16 cellular contexts compared by ENCODE assay signal in the genomic region with DNA sequence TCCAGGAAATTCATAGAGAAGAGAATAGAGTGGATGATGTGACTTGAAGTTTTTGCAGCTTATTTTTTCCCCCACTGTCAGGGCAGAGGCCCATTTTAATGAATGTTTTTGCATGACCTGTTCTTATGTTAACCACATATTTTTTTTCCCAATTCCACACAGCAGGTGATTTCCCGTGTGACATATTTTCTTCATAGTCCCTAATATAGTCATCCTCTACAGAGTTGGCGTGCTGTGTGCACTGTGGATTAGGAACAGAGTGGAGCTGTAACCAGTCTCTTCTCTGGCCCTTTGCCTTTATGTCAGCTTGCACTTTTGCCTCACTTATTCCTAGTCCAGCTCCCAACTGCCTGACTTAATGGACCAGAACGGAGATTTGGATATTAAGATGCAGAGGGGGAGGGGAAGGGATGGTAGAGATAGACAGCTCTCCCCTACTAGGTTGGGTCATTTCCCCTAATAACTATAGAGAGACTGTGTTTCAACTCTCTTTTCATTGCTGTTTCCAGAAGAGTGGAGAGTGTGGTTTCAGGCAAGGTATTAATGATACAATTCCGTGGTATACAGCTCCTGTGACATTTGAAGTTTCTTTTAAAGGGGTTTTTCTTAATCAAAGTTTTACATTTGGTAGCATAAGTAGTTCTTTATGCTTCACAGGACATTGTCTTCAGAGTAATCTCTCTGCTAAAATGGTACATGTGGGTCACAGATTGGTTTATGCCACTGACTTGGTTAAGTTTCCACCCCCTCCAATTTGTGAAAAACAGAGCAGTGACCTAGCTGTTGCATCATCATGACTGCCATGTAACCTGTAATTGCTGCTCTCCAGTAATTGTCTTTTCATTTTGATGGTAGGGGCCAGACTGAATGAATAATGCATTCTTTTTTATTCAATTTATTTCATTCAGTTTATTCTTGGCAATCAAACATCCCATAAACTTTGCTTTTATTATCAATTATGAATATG.
DNase-seq lines count a peak whose midpoint lies in the region; ATAC-seq and TF ChIP-seq lines count a peak whose summit lies in the region.
"Had no signal": no experiment of that assay in that cellular context is flagged by ENCODE, and none has a peak within 500 bp of the region (broad histone marks: within the 10 kb centered on the region; RNA-seq: fewer than 3 reads in every experiment).

No MANE protein-coding gene starts in this region.

- H3K36me3 Mint-ChIP-seq in activated T-cell treated with anti-CD3 and anti-CD28 coated beads, Interleukin-2, amount 50 U/mL, for 4 hours (ENCODE audit: insufficient read depth) = peaks cover 43% of the 10 kb centered on the region
- peaks cover 13% of the 10 kb centered on the region for H3K36me3 Mint-ChIP-seq in chondrocyte (ENCODE audit: low read depth)

- no peaks in the 10 kb centered on the region for H3K27me3 Mint-ChIP-seq in activated T-cell treated with anti-CD3 and anti-CD28 coated beads, Interleukin-2, amount 50 U/mL, for 4 hours (ENCODE audit: low read depth)
- H3K27me3 Mint-ChIP-seq in chondrocyte (ENCODE audit: low read depth) = no peaks in the 10 kb centered on the region
- H3K27me3 Mint-ChIP-seq: IgD-negative memory B cell had no signal

- 0 out of 2 replicates have a peak overlapping the region, but pooled peaks have one; percentile 0 for H3K4me2 ChIP-seq in OCI-LY3 (ENCODE audit: low read length)
- H3K4me2 ChIP-seq: smooth muscle cell had no signal

- H3K27ac ChIP-seq in OCI-LY3 (ENCODE audit: low read length) = no peak overlapping the region
- H3K27ac ChIP-seq: adrenal gland had no signal

- no peak overlapping the region for H3K9ac ChIP-seq in OCI-LY3 (ENCODE audit: low read length)

- peaks cover 32% of the 10 kb centered on the region for H3K79me2 ChIP-seq in OCI-LY3 (ENCODE audit: low read length)

- no peaks in the 10 kb centered on the region for H3K27me3 ChIP-seq in OCI-LY3 (ENCODE audit: low read depth, low read length)
- H3K27me3 ChIP-seq: adrenal gland had no signal

- H2AFZ ChIP-seq in OCI-LY3 (ENCODE audit: low read depth, low read length) = no peak overlapping the region

- H3K4me1 ChIP-seq in OCI-LY3 (ENCODE audit: low read length) = peaks cover 18% of the 10 kb centered on the region

- DNase-seq in activated T-cell treated with anti-CD3 and anti-CD28 coated beads, Interleukin-2, amount 50 U/mL, for 4 hours = no peak
- DNase-seq in activated T-cell treated with anti-CD3 and anti-CD28 coated beads, Interleukin-2, amount 50 U/mL, for 1 hour = no peak
- DNase-seq in chondrocyte (ENCODE audit: low spot score) (no peak), smooth muscle cell of the brain vasculature (ENCODE audit: low read depth, low spot score) (peak; percentile 80), UCSD-AML1 (lab: John Stamatoyannopoulos, UW; ENCODE audit: unreplicated experiment) (no peak), DMS153 (lab: John Stamatoyannopoulos, UW) (no peak)
- DNase-seq: activated CD4-positive, alpha-beta T cell treated with anti-CD3 and anti-CD28 coated beads, Interleukin-2, amount 50 U/mL, for 48 hours; adrenal gland; Calu3; NCI-H524 had no signal

- peak overlapping the region; percentile 91 for H3K27ac Mint-ChIP-seq in chondrocyte (ENCODE audit: unreplicated experiment)

- TF ChIP-seq CTCF in OCI-LY3 (IDR thresholded peaks at IDR 0.05; ENCODE audit: low read depth, low read length) (no peak), chondrocyte (IDR thresholded peaks at IDR 0.05) (no peak)

- H3K4me3 ChIP-seq in OCI-LY3 (ENCODE audit: low read length) = no peak overlapping the region
- H3K4me3 ChIP-seq: adrenal gland, lung, smooth muscle cell had no signal

- H4K20me1 ChIP-seq in OCI-LY3 (ENCODE audit: insufficient read depth, low read length) = peaks cover 43% of the 10 kb centered on the region

- no peaks in the 10 kb centered on the region for H3K9me3 Mint-ChIP-seq in activated T-cell treated with anti-CD3 and anti-CD28 coated beads, Interleukin-2, amount 50 U/mL, for 4 hours
- H3K9me3 Mint-ChIP-seq in chondrocyte (ENCODE audit: low read depth) = no peaks in the 10 kb centered on the region
- H3K9me3 Mint-ChIP-seq: IgD-negative memory B cell; T-helper 2 cell treated with Interferon-gamma antibody and Interleukin-4, amounts not matched to agents 5 μg/mL and 100 μg/mL, for 36 hours had no signal

- ATAC-seq in activated T-cell treated with anti-CD3 and anti-CD28 coated beads, Interleukin-2, amount 50 U/mL, for 4 hours = peak; percentile 27 to 28
- ATAC-seq in HG03521 (IDR thresholded peaks at IDR 0.05; ENCODE audit: unreplicated experiment) = no peak

- no peak overlapping the region for H3K4me3 Mint-ChIP-seq in activated T-cell treated with anti-CD3 and anti-CD28 coated beads, Interleukin-2, amount 50 U/mL, for 4 hours
- H3K4me3 Mint-ChIP-seq in chondrocyte (ENCODE audit: unreplicated experiment) = no peak overlapping the region
- H3K4me3 Mint-ChIP-seq: IgD-negative memory B cell; T-helper 2 cell treated with Interferon-gamma antibody and Interleukin-4, amounts not matched to agents 5 μg/mL and 100 μg/mL, for 36 hours had no signal

- no peaks in the 10 kb centered on the region for H3K9me3 ChIP-seq in OCI-LY3 (ENCODE audit: insufficient read depth, low read length)
- H3K9me3 ChIP-seq: adrenal gland had no signal

- H3K4me1 Mint-ChIP-seq in activated T-cell treated with anti-CD3 and anti-CD28 coated beads, Interleukin-2, amount 50 U/mL, for 4 hours (ENCODE audit: low read depth) = peaks cover 42% of the 10 kb centered on the region
- H3K4me1 Mint-ChIP-seq in chondrocyte (ENCODE audit: low read depth) = peaks cover 44% of the 10 kb centered on the region

- peaks cover 72% of the 10 kb centered on the region for H3K36me3 ChIP-seq in OCI-LY3 (replicated peaks; ENCODE audit: low read depth, low read length)
- H3K36me3 ChIP-seq: adrenal gland had no signal
